Comparison of ENCODE assay signal across 19 cellular contexts in genomic region chr11:44901120-44901519, GRCh38. TPM values are rescaled to one million over a fixed set of nuclear protein-coding genes. Genes with fewer than 3 reads are reported as not detected.
"Had no signal": no experiment of that assay in that cellular context is flagged by ENCODE, and none has a peak within 500 bp of the region (broad histone marks: within the 10 kb centered on the region; RNA-seq: fewer than 3 reads in every experiment).

No MANE protein-coding gene starts in this region.

- H3K27me3 ChIP-seq: MG63, SJCRH30 had no signal

- FAIRE-seq: HepG2 had no signal

- DNase-seq: IMR-90, Karpas-422, KG1, MG63, NCI-H1092 treated with DMSO at 0.1 percent for 48 hours, NCI-H1436, NCI-H187, NCI-H2029, NCI-H2081 treated with DMSO at 0.1 percent for 48 hours, NCI-H2171, NCI-H226, NCI-H446, NCI-H510A, NCI-H524 treated with DMSO at 0.1 percent for 48 hours, PC-3, SHP77 treated with DMSO at 0.1 percent for 48 hours, SJCRH30 had no signal

- H3K4me3 ChIP-seq: MG63, SJCRH30 had no signal

- H3K9me3 ChIP-seq: MG63, SJCRH30 had no signal

- H3K27ac ChIP-seq: RWPE1, SJCRH30 had no signal

- H3K36me3 ChIP-seq: MG63, SJCRH30 had no signal

RNA-seq across cellular contexts. Expression of gene TP53I11, which starts 49.6 kb away (rescaled TPM):
- total RNA-seq: HepG2 had no signal
- polyA plus RNA-seq: HepG2 had no signal
